ENCODE assay signal across 14 cellular contexts in genomic region chr3:156964562-156964961, GRCh38.
"Had no signal": no experiment of that assay in that cellular context is flagged by ENCODE, and none has a peak within 500 bp of the region (broad histone marks: within the 10 kb centered on the region; RNA-seq: fewer than 3 reads in every experiment).

No MANE protein-coding gene starts in this region.

- ATAC-seq: esophagus mucosa, left lung had no signal

- H3K9me3 ChIP-seq: ovary, sigmoid colon had no signal

- DNase-seq: activated CD4-positive, alpha-beta T cell treated with anti-CD3 and anti-CD28 coated beads, Interleukin-2, amount 50 U/mL, for 4 hours; activated CD4-positive, CD25-positive, alpha-beta regulatory T cell treated with anti-CD3 and anti-CD28 coated beads, Interleukin-2, amount 50 U/mL, for 72 hours; activated naive CD4-positive, alpha-beta T cell; activated T-cell treated with anti-CD3 and anti-CD28 coated beads for 4 hours; left lung; mammary epithelial cell; ovary; sigmoid colon; stimulated activated CD4-positive, alpha-beta T cell treated with anti-CD3 and anti-CD28 coated beads, Interleukin-1b, Interleukin-23, amount 100 ng/mL, for 48 hours; stomach; T-helper 1 cell; T1000 had no signal

- H3K4me1 ChIP-seq: left lung, sigmoid colon, stomach had no signal

- H3K27me3 ChIP-seq: hepatocyte, left lung, ovary, sigmoid colon, stomach had no signal

- H3K36me3 ChIP-seq: left lung, ovary, sigmoid colon, stomach had no signal

- H3K27ac ChIP-seq: hepatocyte, left lung, ovary, sigmoid colon, stomach had no signal

- H3K4me3 ChIP-seq: hepatocyte, left lung, ovary, sigmoid colon, stomach had no signal
